ENCODE assay signal across 9 cellular contexts in genomic region chr17:39576187-39576586, GRCh38. TPM values are rescaled to one million over a fixed set of nuclear protein-coding genes. Genes with fewer than 3 reads are reported as not detected.
DNase-seq lines count a peak whose midpoint lies in the region; ATAC-seq and TF ChIP-seq lines count a peak whose summit lies in the region.
"Had no signal": no experiment of that assay in that cellular context is flagged by ENCODE, and none has a peak within 500 bp of the region (broad histone marks: within the 10 kb centered on the region; RNA-seq: fewer than 3 reads in every experiment).

No MANE protein-coding gene starts in this region.

- H3K4me3 ChIP-seq in epithelial cell of proximal tubule (ENCODE audit: low read depth, low read length), result no peak overlapping the region

- peaks cover 39% of the 10 kb centered on the region for H3K27me3 Mint-ChIP-seq in stimulated activated naive CD8-positive, alpha-beta T cell treated with anti-CD3 and anti-CD28 coated beads, Interleukin-15, amount 100 ng/mL, for 72 hours

- H3K4me1 Mint-ChIP-seq in stimulated activated naive CD8-positive, alpha-beta T cell treated with anti-CD3 and anti-CD28 coated beads, Interleukin-15, amount 100 ng/mL, for 72 hours, result peaks cover 11% of the 10 kb centered on the region

- TF ChIP-seq CTCF in epithelial cell of proximal tubule (conservative IDR thresholded peaks at IDR 0.05; ENCODE audit: low read depth, low read length), result peak; percentile 47

- H3K27ac Mint-ChIP-seq in stimulated activated naive CD8-positive, alpha-beta T cell treated with anti-CD3 and anti-CD28 coated beads, Interleukin-15, amount 100 ng/mL, for 72 hours, result no peak overlapping the region

- no peak for DNase-seq in stimulated activated naive CD8-positive, alpha-beta T cell treated with anti-CD3 and anti-CD28 coated beads, Interleukin-15, Interleukin-2, amounts not matched to agents 100 U/mL and 50 U/mL, for 24 hours
- no peak for DNase-seq in stimulated activated naive CD8-positive, alpha-beta T cell treated with anti-CD3 and anti-CD28 coated beads, Interleukin-15, amount 100 ng/mL, for 72 hours
- DNase-seq in NCI-H69 (lab: John Stamatoyannopoulos, UW) (peak; percentile 65), epithelial cell of proximal tubule (ENCODE audit: low read depth) (no peak), kidney glomerular epithelial cell (lab: John Stamatoyannopoulos, UW) (no peak), midbrain (lab: John Stamatoyannopoulos, UW) (no peak), NCI-H1417 treated with DMSO at 0.1 percent for 48 hours (lab: John Stamatoyannopoulos, UW) (no peak)
- DNase-seq in stimulated activated CD4-positive, alpha-beta T cell treated with anti-CD3 and anti-CD28 coated beads, Interleukin-4, amount 100 ng/mL, for 4 hours, result no peak

- peak; percentile 44 for ATAC-seq in stimulated activated naive CD8-positive, alpha-beta T cell treated with anti-CD3 and anti-CD28 coated beads, Interleukin-15, Interleukin-2, amounts not matched to agents 100 U/mL and 50 U/mL, for 24 hours
- ATAC-seq in stimulated activated naive CD8-positive, alpha-beta T cell treated with anti-CD3 and anti-CD28 coated beads, Interleukin-15, amount 100 ng/mL, for 72 hours, result no peak

- no peak overlapping the region for H3K4me3 Mint-ChIP-seq in stimulated activated naive CD8-positive, alpha-beta T cell treated with anti-CD3 and anti-CD28 coated beads, Interleukin-15, amount 100 ng/mL, for 72 hours

- peaks cover 6 to 7% of the 10 kb centered on the region in 2 donors for H3K9me3 Mint-ChIP-seq in stimulated activated naive CD8-positive, alpha-beta T cell treated with anti-CD3 and anti-CD28 coated beads, Interleukin-15, amount 100 ng/mL, for 72 hours

RNA-seq across cellular contexts. Expression of gene NEUROD2, which starts 31.5 kb away (rescaled TPM):
- total RNA-seq in epithelial cell of proximal tubule, result not detected in 2 replicates
- total RNA-seq: renal cortical epithelial cell had no signal

RNA-seq across cellular contexts. Expression of gene PPP1R1B, which starts 50.6 kb away (rescaled TPM):
- total RNA-seq in epithelial cell of proximal tubule, result not detected in 2 replicates
